In genomic region chr11:86593833-86594232, GRCh38 we compare ENCODE assay signal across 25 cellular contexts.
DNase-seq lines count a peak whose midpoint lies in the region; ATAC-seq, FAIRE-seq and TF ChIP-seq lines count a peak whose summit lies in the region.
"Had no signal": no experiment of that assay in that cellular context is flagged by ENCODE, and none has a peak within 500 bp of the region (broad histone marks: within the 10 kb centered on the region; RNA-seq: fewer than 3 reads in every experiment).

No MANE protein-coding gene starts in this region.

- no peak overlapping the region for H2AFZ ChIP-seq in mammary epithelial cell (ENCODE audit: low read depth, low read length)
- H2AFZ ChIP-seq in OCI-LY3 (ENCODE audit: low read depth, low read length), result no peak overlapping the region
- H2AFZ ChIP-seq in smooth muscle cell (ENCODE audit: low read depth), result no peak overlapping the region

- no peaks in the 10 kb centered on the region for H3F3A ChIP-seq in smooth muscle cell (ENCODE audit: low read depth)

- TF ChIP-seq EP300 in sigmoid colon (IDR thresholded peaks at IDR 0.05), result no peak

- CTCF ChIA-PET in mammary epithelial cell (lab: Charles Lee; ENCODE audit: low non-redundant PET), result no interaction called here
- CTCF ChIA-PET in MCF 10A (lab: Yijun Ruan, JAX), result interaction anchor here (1.8 kb wide), 1 partner anchor 15 kb away, joined by 11 read pairs; no protein-coding TSS in a partner anchor

- no peaks in the 10 kb centered on the region for H3K36me3 Mint-ChIP-seq in MCF 10A (ENCODE audit: insufficient read depth, unreplicated experiment)

- H3K4me1 ChIP-seq in mammary epithelial cell (ENCODE audit: insufficient read depth, low read length) (peaks cover 43% of the 10 kb centered on the region), OCI-LY3 (ENCODE audit: low read length) (peaks cover 25% of the 10 kb centered on the region), smooth muscle cell (ENCODE audit: low read depth) (peaks cover 67% of the 10 kb centered on the region), sigmoid colon (peaks cover 0 to 27% (median 27%) of the 10 kb centered on the region in 4 donors)

- no peaks in the 10 kb centered on the region for H3K27me3 ChIP-seq in mammary epithelial cell (ENCODE audit: insufficient read depth, low read length)
- no peaks in the 10 kb centered on the region for H3K27me3 ChIP-seq in OCI-LY3 (ENCODE audit: low read depth, low read length)
- H3K27me3 ChIP-seq in bronchial epithelial cell (ENCODE audit: control insufficient read depth, insufficient read depth, low read length), result no peaks in the 10 kb centered on the region
- H3K27me3 ChIP-seq in smooth muscle cell (ENCODE audit: low read depth), result no peaks in the 10 kb centered on the region
- no peaks in the 10 kb centered on the region for H3K27me3 ChIP-seq in sigmoid colon
- H3K27me3 ChIP-seq: BLaER1 treated with 17β-estradiol and CSF1 and Interleukin-3, amounts not matched to agents 10 nM and 100 nM; body of pancreas; SJCRH30; thyroid gland had no signal

- dilution Hi-C loops in mammary epithelial cell (cut with HindIII; ENCODE audit: low sequenced_read_pairs), result loop anchor here (5.0 kb wide), 1 partner anchor 107 kb away; no protein-coding TSS in a partner anchor

- H3K79me2 ChIP-seq in mammary epithelial cell (ENCODE audit: insufficient read depth, low read length) (no peaks in the 10 kb centered on the region), OCI-LY3 (ENCODE audit: low read length) (no peaks in the 10 kb centered on the region), smooth muscle cell (ENCODE audit: low read depth) (no peaks in the 10 kb centered on the region)

- DNase-seq in mammary epithelial cell (no peak), MCF 10A (ENCODE audit: unreplicated experiment) (no peak), bronchial epithelial cell (ENCODE audit: low read depth) (peak; percentile 66), smooth muscle cell (lab: John Stamatoyannopoulos, UW; ENCODE audit: unreplicated experiment) (no peak), NCI-H1105 treated with DMSO at 0.1 percent for 48 hours (lab: John Stamatoyannopoulos, UW) (no peak), sigmoid colon (no peak)
- DNase-seq: activated CD8-positive, alpha-beta memory T cell treated with anti-CD3 and anti-CD28 coated beads for 24 hours; activated T-cell treated with anti-CD3 and anti-CD28 coated beads, Interleukin-2, amount 50 U/mL, for 48 hours; body of pancreas; effector memory CD4-positive, alpha-beta T cell; kidney; NCI-H1417 treated with DMSO at 0.1 percent for 48 hours; NCI-H2081 treated with DMSO at 0.1 percent for 48 hours; NCI-H345; NCI-H82; SJCRH30; stimulated activated naive CD8-positive, alpha-beta T cell treated with anti-CD3 and anti-CD28 coated beads, Interleukin-15, amount 100 ng/mL, for 72 hours; thyroid gland had no signal

- no peak for ATAC-seq in HG03378 (IDR thresholded peaks at IDR 0.05; ENCODE audit: unreplicated experiment)

- H3K27me3 Mint-ChIP-seq in MCF 10A (ENCODE audit: insufficient read depth, unreplicated experiment), result no peaks in the 10 kb centered on the region
- H3K27me3 Mint-ChIP-seq: progenitor cell of endocrine pancreas had no signal

- POLR2A ChIA-PET in MCF 10A (lab: Yijun Ruan, JAX), result interaction anchor here (0.7 kb wide), 1 partner anchor 526 kb away, joined by 3 read pairs; no protein-coding TSS in a partner anchor

- no peaks in the 10 kb centered on the region for H3K9me3 Mint-ChIP-seq in MCF 10A (ENCODE audit: unreplicated experiment)

- in situ Hi-C loops in mammary epithelial cell (cut with MboI; ENCODE audit: low sequenced_read_pairs in 2 of 2), result no loop called here

- no peak for TF ChIP-seq POLR2A in sigmoid colon (IDR thresholded peaks at IDR 0.05)

- no peak overlapping the region for H3K4me3 ChIP-seq in mammary epithelial cell (replicated peaks in 1 of 3; ENCODE audit: insufficient read depth in 1 of 3, low read depth in 2 of 3, low read length in 3 of 3)
- no peak overlapping the region for H3K4me3 ChIP-seq in OCI-LY3 (ENCODE audit: low read length)
- no peak overlapping the region for H3K4me3 ChIP-seq in bronchial epithelial cell (ENCODE audit: low read depth, low read length)
- no peak overlapping the region for H3K4me3 ChIP-seq in smooth muscle cell
- no peak overlapping the region for H3K4me3 ChIP-seq in sigmoid colon
- H3K4me3 ChIP-seq: BLaER1 treated with 17β-estradiol and CSF1 and Interleukin-3, amounts not matched to agents 10 nM and 100 nM; body of pancreas; lung; SJCRH30; thyroid gland had no signal

- no peak for FAIRE-seq in bronchial epithelial cell (lab: Jason Lieb, UNC)
- FAIRE-seq: GM12891, HepG2, kidney had no signal

- no peak overlapping the region for H3K27ac Mint-ChIP-seq in MCF 10A (ENCODE audit: low read depth, unreplicated experiment)

- TF ChIP-seq CTCF in mammary epithelial cell (conservative IDR thresholded peaks at IDR 0.05 in 1 of 2, IDR thresholded peaks at IDR 0.05 in 1 of 2; ENCODE audit: extremely low read depth in 1 of 2, insufficient read depth in 1 of 2, low read depth in 1 of 2, low read length in 2 of 2) (no peak), MCF 10A (IDR thresholded peaks at IDR 0.05; ENCODE audit: unreplicated experiment) (no peak), OCI-LY3 (IDR thresholded peaks at IDR 0.05; ENCODE audit: low read depth, low read length) (no peak), bronchial epithelial cell (IDR thresholded peaks at IDR 0.05; ENCODE audit: insufficient read depth, low read length, severe bottlenecking) (no peak), smooth muscle cell (IDR thresholded peaks at IDR 0.05; ENCODE audit: borderline replicate concordance, insufficient read depth, poor library complexity, severe bottlenecking) (no peak), sigmoid colon (IDR thresholded peaks at IDR 0.05) (no peak)

- H3K27ac ChIP-seq in mammary epithelial cell (ENCODE audit: insufficient read depth, low read depth, low read length) (peak overlapping the region; percentile 14), OCI-LY3 (ENCODE audit: low read length) (no peak overlapping the region), smooth muscle cell (ENCODE audit: low read depth) (peak overlapping the region; percentile 87), sigmoid colon (no peak overlapping the region)
- H3K27ac ChIP-seq: SJCRH30 had no signal

- H3K36me3 ChIP-seq in mammary epithelial cell (ENCODE audit: insufficient read depth, low read length) (no peaks in the 10 kb centered on the region), OCI-LY3 (replicated peaks; ENCODE audit: low read depth, low read length) (no peaks in the 10 kb centered on the region), bronchial epithelial cell (ENCODE audit: control insufficient read depth, insufficient read depth, low read length) (no peaks in the 10 kb centered on the region), smooth muscle cell (ENCODE audit: low read depth) (no peaks in the 10 kb centered on the region), sigmoid colon (no peaks in the 10 kb centered on the region)
- H3K36me3 ChIP-seq: BLaER1 treated with 17β-estradiol and CSF1 and Interleukin-3, amounts not matched to agents 10 nM and 100 nM; SJCRH30; thyroid gland had no signal

- 88% methylated on average over 4 of the region's 4 CpGs for WGBS in mammary epithelial cell (ENCODE audit: low coverage, missing lambda C conversion rate)
- 85% methylated on average over 4 of the region's 4 CpGs for WGBS in smooth muscle cell (ENCODE audit: low lambda C conversion rate)
- WGBS in sigmoid colon, 2 donors, result 54 to 73% methylated on average over 4 of the region's 4 CpGs

- BruUV-seq in mammary epithelial cell (replicated peaks; lab: Mats Ljungman, UMichigan) (no TSS peak), MCF 10A (replicated peaks; lab: Mats Ljungman, UMichigan) (no TSS peak)

- intact Hi-C loops in mammary epithelial cell (cut with micrococcal nuclease) (no loop called here), MCF 10A (cut with micrococcal nuclease) (no loop called here), sigmoid colon (cut with DNase I) (no loop called here)

- H3K9ac ChIP-seq in mammary epithelial cell (ENCODE audit: insufficient read depth, low read length) (no peak overlapping the region), OCI-LY3 (ENCODE audit: low read length) (no peak overlapping the region), smooth muscle cell (ENCODE audit: low read depth) (no peak overlapping the region)
- H3K9ac ChIP-seq: BLaER1 treated with 17β-estradiol and CSF1 and Interleukin-3, amounts not matched to agents 10 nM and 100 nM had no signal

- H3K4me1 Mint-ChIP-seq in MCF 10A (ENCODE audit: insufficient read depth, unreplicated experiment), result peaks cover 17% of the 10 kb centered on the region

- H4K20me1 ChIP-seq in mammary epithelial cell (ENCODE audit: insufficient read depth, low read length), result no peaks in the 10 kb centered on the region
- no peaks in the 10 kb centered on the region for H4K20me1 ChIP-seq in OCI-LY3 (ENCODE audit: insufficient read depth, low read length)
- H4K20me1 ChIP-seq in smooth muscle cell (ENCODE audit: low read depth), result no peaks in the 10 kb centered on the region
- H4K20me1 ChIP-seq: BLaER1 treated with 17β-estradiol and CSF1 and Interleukin-3, amounts not matched to agents 10 nM and 100 nM had no signal

- H3K4me2 ChIP-seq in mammary epithelial cell (ENCODE audit: insufficient read depth, low read depth, low read length), result peak overlapping the region; percentile 64
- H3K4me2 ChIP-seq in OCI-LY3 (ENCODE audit: low read length), result peak overlapping the region; percentile 68; the same call in 1 of the 2 replicates
- H3K4me2 ChIP-seq in smooth muscle cell, result no peak overlapping the region

- H3K9me3 ChIP-seq in mammary epithelial cell (replicated peaks; ENCODE audit: insufficient read depth, low read length) (no peaks in the 10 kb centered on the region), OCI-LY3 (ENCODE audit: insufficient read depth, low read length) (no peaks in the 10 kb centered on the region), smooth muscle cell (replicated peaks; ENCODE audit: low read depth) (no peaks in the 10 kb centered on the region), sigmoid colon (no peaks in the 10 kb centered on the region)
- H3K9me3 ChIP-seq: body of pancreas, SJCRH30, thyroid gland had no signal

- no peak overlapping the region for H3K4me3 Mint-ChIP-seq in MCF 10A (ENCODE audit: unreplicated experiment)

Comparison
In these comparisons a context has a peak if more than half of its experiments do, and no peak if none do; other contexts are left out.
1. H3K27ac ChIP-seq: peak in mammary epithelial cell (single experiment) and smooth muscle cell (single experiment); none in OCI-LY3 (single experiment) and sigmoid colon (0 of 4).